18 cellular contexts compared by ENCODE assay signal in the genomic region with DNA sequence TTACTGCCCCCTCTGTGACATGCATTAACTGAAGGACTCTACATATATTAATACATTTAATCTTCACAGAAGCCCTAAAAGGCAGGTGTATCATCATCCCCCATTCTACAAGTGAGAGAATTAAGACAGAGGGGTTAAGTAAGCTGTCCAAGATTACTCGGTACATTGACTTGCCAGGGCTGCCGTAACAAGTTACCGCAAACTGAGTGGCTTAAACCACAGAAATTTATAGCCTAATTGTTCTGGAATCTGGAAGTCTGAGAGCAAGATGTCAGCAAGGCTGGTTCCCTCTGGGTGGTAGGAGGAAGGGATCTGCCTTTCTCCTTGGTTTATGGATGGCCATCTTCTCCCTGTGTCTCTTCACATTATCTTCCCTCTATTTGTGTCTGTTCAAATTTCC.
DNase-seq lines count a peak whose midpoint lies in the region; ATAC-seq and TF ChIP-seq lines count a peak whose summit lies in the region.
"Had no signal": no experiment of that assay in that cellular context is flagged by ENCODE, and none has a peak within 500 bp of the region (broad histone marks: within the 10 kb centered on the region; RNA-seq: fewer than 3 reads in every experiment).

No MANE protein-coding gene starts in this region.

- CTCF ChIA-PET in AG04449 (lab: Yijun Ruan, JAX) = no interaction called here

- POLR2A ChIA-PET in AG04449 (lab: Yijun Ruan, JAX) = no interaction called here

- H3K27me3 Mint-ChIP-seq in HFFc6 (ENCODE audit: insufficient read depth) (peaks cover 5% of the 10 kb centered on the region; the same call in 1 of the 2 replicates), CD14-positive monocyte (ENCODE audit: low read depth in 3 of 3) (peaks cover 0 to 2% (median 0%) of the 10 kb centered on the region in 3 donors)

- H3K9me3 Mint-ChIP-seq in HFFc6 (no peaks in the 10 kb centered on the region; the same call in 1 of the 2 replicates), CD14-positive monocyte (peaks cover 0 to 14% (median 2%) of the 10 kb centered on the region in 7 donors)

- H3K4me3 Mint-ChIP-seq in HFFc6 (no peak overlapping the region), CD14-positive monocyte (no peak overlapping the region)

- DNase-seq in AG04449 (ENCODE audit: low read depth, low spot score) (peak; percentile 67), HFFc6 (peak; percentile 85), amniotic epithelial cell (ENCODE audit: low read depth) (peak; percentile 86), foreskin keratinocyte (peak; percentile 60 to 84), DMS 273 treated with DMSO at 0.1 percent for 48 hours (lab: John Stamatoyannopoulos, UW) (no peak), CD14-positive monocyte (ENCODE audit: low spot score) (no peak)
- DNase-seq: activated naive CD4-positive, alpha-beta T cell treated with Interleukin-2 at 50 U/mL for 16 hours; caudate nucleus; DMS53; GOT3; mucosa of descending colon; NCI-H2081; posterior cingulate gyrus; WERI-Rb-1 had no signal

- H3K36me3 Mint-ChIP-seq in HFFc6 (ENCODE audit: low read depth) = peaks cover 5% of the 10 kb centered on the region; the same call in 1 of the 2 replicates
- no peaks in the 10 kb centered on the region for H3K36me3 Mint-ChIP-seq in CD14-positive monocyte

- H3K4me3 ChIP-seq in AG04449 (ENCODE audit: low read depth, low read length) = no peak overlapping the region
- H3K4me3 ChIP-seq: A549, mucosa of descending colon, SJSA1 had no signal

- no peaks in the 10 kb centered on the region for H3K4me1 ChIP-seq in foreskin keratinocyte
- H3K4me1 ChIP-seq: A549, SJSA1 had no signal

- intact Hi-C loops in CD14-positive monocyte (cut with micrococcal nuclease) = no loop called here

- TF ChIP-seq CTCF in AG04449 (IDR thresholded peaks at IDR 0.05; ENCODE audit: insufficient read depth, low read length, missing control alignments) = no peak
- no peak for TF ChIP-seq CTCF in HFFc6 (IDR thresholded peaks at IDR 0.05)
- no peak for TF ChIP-seq CTCF in foreskin keratinocyte (conservative IDR thresholded peaks at IDR 0.05)
- TF ChIP-seq CTCF in CD14-positive monocyte (IDR thresholded peaks at IDR 0.05) = no peak

- no peak overlapping the region for H3K27ac Mint-ChIP-seq in HFFc6
- H3K27ac Mint-ChIP-seq in CD14-positive monocyte = no peak overlapping the region

- no peak overlapping the region for H3K27ac ChIP-seq in foreskin keratinocyte
- H3K27ac ChIP-seq: A549, SJSA1, WERI-Rb-1 had no signal

- H3K4me1 Mint-ChIP-seq in HFFc6 (ENCODE audit: low read depth) (peaks cover 11% of the 10 kb centered on the region), CD14-positive monocyte (no peaks in the 10 kb centered on the region)

- H3K27me3 ChIP-seq in foreskin keratinocyte = no peaks in the 10 kb centered on the region
- H3K27me3 ChIP-seq: SJSA1 had no signal

- peak; percentile 88 for ATAC-seq in foreskin keratinocyte
- ATAC-seq in GM18858 (IDR thresholded peaks at IDR 0.05; ENCODE audit: unreplicated experiment) = no peak
- ATAC-seq in GM21381 (IDR thresholded peaks at IDR 0.05; ENCODE audit: unreplicated experiment) = no peak
- ATAC-seq: A549, mucosa of descending colon had no signal

Comparison
In these comparisons a context has a peak if more than half of its experiments do, and no peak if none do; other contexts are left out.
1. DNase-seq: peak in AG04449 (single experiment), HFFc6 (single experiment), amniotic epithelial cell (single experiment) and foreskin keratinocyte (2 of 2); none in DMS 273 treated with DMSO at 0.1 percent for 48 hours (single experiment) and CD14-positive monocyte (single experiment).